Comparison of ENCODE assay signal across 8 cellular contexts in genomic region chr5:443239-444151, GRCh38. TPM values are rescaled to one million over a fixed set of nuclear protein-coding genes. Genes with fewer than 3 reads are reported as not detected.
DNase-seq lines count a peak whose midpoint lies in the region; ATAC-seq and TF ChIP-seq lines count a peak whose summit lies in the region.

No MANE protein-coding gene starts in this region.

- H3K27me3 Mint-ChIP-seq in activated CD4-positive, alpha-beta T cell treated with anti-CD3 and anti-CD28 coated beads, Interleukin-2, amount 10 ng/mL, durations not matched to agents 7 days and 5 days, result no peaks in the 10 kb centered on the region
- no peaks in the 10 kb centered on the region for H3K27me3 Mint-ChIP-seq in nephron (ENCODE audit: low read depth)

- POLR2A ChIA-PET in activated CD4-positive, alpha-beta T cell treated with anti-CD3 and anti-CD28 coated beads, Interleukin-2, amount 10 ng/mL, durations not matched to agents 7 days and 5 days (lab: Charles Lee), result no interaction called here

- ATAC-seq in GM19395 (IDR thresholded peaks at IDR 0.05; ENCODE audit: unreplicated experiment), result peak; percentile 31

- peak overlapping the region; percentile 24 for H3K9ac ChIP-seq in HUES48 (ENCODE audit: low read depth, low read length)

- DNase-seq in BE2C (no peak), epithelial cell of proximal tubule (ENCODE audit: low read depth) (no peak), GM03348 (ENCODE audit: low spot score) (no peak), occipital lobe (lab: John Stamatoyannopoulos, UW) (no peak)
- DNase-seq in activated CD4-positive, alpha-beta T cell treated with anti-CD3 and anti-CD28 coated beads, Interleukin-2, amount 10 ng/mL, durations not matched to agents 7 days and 5 days, result peak; percentile 40

- no peak overlapping the region for H3K27ac ChIP-seq in HUES48 (ENCODE audit: low read depth, low read length)

- H3K4me3 ChIP-seq in BE2C (ENCODE audit: low read depth, low read length) (peak overlapping the region; percentile 93), HUES48 (ENCODE audit: low read depth, low read length) (peak overlapping the region; percentile 95), epithelial cell of proximal tubule (ENCODE audit: low read depth, low read length) (peak overlapping the region; percentile 100)

- H3K9me3 ChIP-seq in BE2C (no peaks in the 10 kb centered on the region), HUES48 (ENCODE audit: control insufficient read depth, insufficient read depth, low read length) (no peaks in the 10 kb centered on the region)

- H3K4me3 Mint-ChIP-seq in activated CD4-positive, alpha-beta T cell treated with anti-CD3 and anti-CD28 coated beads, Interleukin-2, amount 10 ng/mL, durations not matched to agents 7 days and 5 days, result peak overlapping the region; percentile 94
- peak overlapping the region; percentile 97 to 99 (median 97) for H3K4me3 Mint-ChIP-seq in nephron

- H3K4me1 ChIP-seq in BE2C (peaks cover 2% of the 10 kb centered on the region; the same call in 1 of the 2 replicates), HUES48 (ENCODE audit: control insufficient read depth, insufficient read depth, low read length) (no peaks in the 10 kb centered on the region)

- H3K9me3 Mint-ChIP-seq in activated CD4-positive, alpha-beta T cell treated with anti-CD3 and anti-CD28 coated beads, Interleukin-2, amount 10 ng/mL, durations not matched to agents 7 days and 5 days, result no peaks in the 10 kb centered on the region
- no peaks in the 10 kb centered on the region for H3K9me3 Mint-ChIP-seq in nephron

- no peak for TF ChIP-seq CTCF in BE2C (IDR thresholded peaks at IDR 0.05; ENCODE audit: low read depth, low read length)
- TF ChIP-seq CTCF in epithelial cell of proximal tubule (conservative IDR thresholded peaks at IDR 0.05; ENCODE audit: low read depth, low read length), result no peak
- TF ChIP-seq CTCF in nephron (IDR thresholded peaks at IDR 0.05; ENCODE audit: unreplicated experiment in 3 of 3), result no peak

- H3K36me3 Mint-ChIP-seq in activated CD4-positive, alpha-beta T cell treated with anti-CD3 and anti-CD28 coated beads, Interleukin-2, amount 10 ng/mL, durations not matched to agents 7 days and 5 days (ENCODE audit: low read depth), result peaks cover 23% of the 10 kb centered on the region
- peaks cover 25% of the 10 kb centered on the region for H3K36me3 Mint-ChIP-seq in nephron (ENCODE audit: low read depth)

- H3K36me3 ChIP-seq in BE2C, result peaks cover 22% of the 10 kb centered on the region
- peaks cover 24% of the 10 kb centered on the region for H3K36me3 ChIP-seq in HUES48 (ENCODE audit: control insufficient read depth, insufficient read depth, low read length)

- peaks cover 50% of the 10 kb centered on the region for H3K4me1 Mint-ChIP-seq in activated CD4-positive, alpha-beta T cell treated with anti-CD3 and anti-CD28 coated beads, Interleukin-2, amount 10 ng/mL, durations not matched to agents 7 days and 5 days
- H3K4me1 Mint-ChIP-seq in nephron, result peaks cover 11% of the 10 kb centered on the region

- H3K27ac Mint-ChIP-seq in activated CD4-positive, alpha-beta T cell treated with anti-CD3 and anti-CD28 coated beads, Interleukin-2, amount 10 ng/mL, durations not matched to agents 7 days and 5 days, result peak overlapping the region; percentile 86
- no peak overlapping the region for H3K27ac Mint-ChIP-seq in nephron

- H3K27me3 ChIP-seq in BE2C, result no peaks in the 10 kb centered on the region
- no peaks in the 10 kb centered on the region; the same call in 1 of the 2 replicates for H3K27me3 ChIP-seq in HUES48 (ENCODE audit: control insufficient read depth, insufficient read depth, low read length)

- CTCF ChIA-PET in activated CD4-positive, alpha-beta T cell treated with anti-CD3 and anti-CD28 coated beads, Interleukin-2, amount 10 ng/mL, durations not matched to agents 7 days and 5 days (lab: Charles Lee), result interaction anchor here (1.2 kb wide), 1 partner anchor 15 kb away, joined by 3 read pairs; no protein-coding TSS in a partner anchor

RNA-seq across cellular contexts. Expression of gene EXOC3, which starts 0.5 kb away (rescaled TPM):
- polyA plus RNA-seq in BE2C (2012; ENCODE audit: insufficient read depth, insufficient read length, low read depth), result 111 TPM
- 10 to 100 TPM; 65.5 to 79.0 TPM for total RNA-seq in activated CD4-positive, alpha-beta T cell treated with anti-CD3 and anti-CD28 coated beads, Interleukin-2, amount 10 ng/mL, durations not matched to agents 7 days and 5 days
- 23.8 and 27.2 TPM in 2 replicates for total RNA-seq in epithelial cell of proximal tubule
- total RNA-seq in occipital lobe, result 21.5 TPM
